In genomic region chr3:42772670-42773408, GRCh38 we compare ENCODE assay signal across 8 cellular contexts. TPM values are rescaled to one million over a fixed set of nuclear protein-coding genes. Genes with fewer than 3 reads are reported as not detected.
DNase-seq lines count a peak whose midpoint lies in the region; TF ChIP-seq lines count a peak whose summit lies in the region.

Gene CCDC13 (minus strand): TSS chr3:42773253. CDS start chr3:42758345, 14,908 bp downstream.

- H3K9me3 ChIP-seq in HAP-1 (no peaks in the 10 kb centered on the region; the same call in 1 of the 2 replicates), adrenal gland (replicated peaks in 1 of 3) (no peaks in the 10 kb centered on the region), right atrium auricular region (no peaks in the 10 kb centered on the region)

- H3K4me3 ChIP-seq in HAP-1 (peak within 1 kb of the TSS; percentile 28), adrenal gland (peak within 1 kb of the TSS in 2 of 4 donors; percentile 27 to 58), right atrium auricular region (peak within 1 kb of the TSS; percentile 34 to 54)

- peaks cover 9% of the 10 kb centered on the region for H3K27me3 Mint-ChIP-seq in progenitor cell of endocrine pancreas

- H3K4me1 ChIP-seq in HAP-1 (peaks cover 3% of the 10 kb centered on the region), adrenal gland (replicated peaks in 1 of 2) (peaks cover 0 to 13% of the 10 kb centered on the region in 2 donors), right atrium auricular region (peaks cover 0 to 13% of the 10 kb centered on the region in 2 donors)

- no peak for TF ChIP-seq POLR2A in adrenal gland (IDR thresholded peaks at IDR 0.05)

- WGBS in adrenal gland, 4 donors: 1 to 5% (median 4%) methylated on average over 32 to 62 of the region's 63 CpGs

- H3K36me3 Mint-ChIP-seq in progenitor cell of endocrine pancreas (ENCODE audit: insufficient read depth): peaks cover 5% of the 10 kb centered on the region

- DNase-seq in GM03348 (ENCODE audit: low spot score) (peak; percentile 92), HAP-1 (ENCODE audit: low spot score in 2 of 2) (peak; percentile 80 to 94), NAMALWA (ENCODE audit: low spot score) (peak; percentile 84), T follicular helper cell (ENCODE audit: low read depth) (peak; percentile 72), adrenal gland (peak; percentile 91 to 98 (median 94)), right atrium auricular region (ENCODE audit: low spot score) (peak; percentile 97), progenitor cell of endocrine pancreas (ENCODE audit: low spot score, unreplicated experiment) (peak; percentile 77), ureter (ENCODE audit: low spot score) (peak; percentile 95)

- peaks cover 7% of the 10 kb centered on the region for H3K9me3 Mint-ChIP-seq in progenitor cell of endocrine pancreas (ENCODE audit: low read depth)

- peak within 1 kb of the TSS; percentile 91 for H3K27ac Mint-ChIP-seq in progenitor cell of endocrine pancreas

- intact Hi-C loops in adrenal gland (cut with DNase I): no loop called here

- H3K4me1 Mint-ChIP-seq in progenitor cell of endocrine pancreas (ENCODE audit: low read depth): peaks cover 4% of the 10 kb centered on the region

- H3K27ac ChIP-seq in adrenal gland: peak within 1 kb of the TSS in 2 of 5 donors; percentile 77 to 88
- peak within 1 kb of the TSS; percentile 49 to 63 for H3K27ac ChIP-seq in right atrium auricular region

- TF ChIP-seq CTCF in adrenal gland (IDR thresholded peaks at IDR 0.05) (no peak), right atrium auricular region (IDR thresholded peaks at IDR 0.05) (peak in 1 of 2 donors; percentile 8), progenitor cell of endocrine pancreas (IDR thresholded peaks at IDR 0.05; ENCODE audit: unreplicated experiment) (no peak)

- no peaks in the 10 kb centered on the region for H3K36me3 ChIP-seq in HAP-1 (replicated peaks)
- no peaks in the 10 kb centered on the region for H3K36me3 ChIP-seq in adrenal gland (replicated peaks in 1 of 2)
- H3K36me3 ChIP-seq in right atrium auricular region: no peaks in the 10 kb centered on the region

- H3K4me3 Mint-ChIP-seq in progenitor cell of endocrine pancreas (ENCODE audit: low read depth): peak within 1 kb of the TSS; percentile 84

- in situ Hi-C loops in HAP-1 (cut with MboI; ENCODE audit: low sequenced_read_pairs): no loop called here

- H3K27me3 ChIP-seq in HAP-1 (ENCODE audit: low read depth): peaks cover 7% of the 10 kb centered on the region
- no peaks in the 10 kb centered on the region for H3K27me3 ChIP-seq in adrenal gland
- H3K27me3 ChIP-seq in right atrium auricular region: no peaks in the 10 kb centered on the region

RNA-seq across cellular contexts. Expression of gene CCDC13, which starts in this region (rescaled TPM):
- total RNA-seq in adrenal gland (1 to 10 TPM in 2 of 8 donors, under 1 TPM in 4, not detected in 2; 0.35 to 1.3 (median 0.68) TPM), right atrium auricular region (under 1 TPM in 1 of 2 donors, not detected in 1; 0.35 TPM), progenitor cell of endocrine pancreas (2.3 and 2.5 TPM in 2 replicates), ureter (1.2 TPM)
- polyA plus RNA-seq in adrenal gland: 1 to 10 TPM in 2 of 3 donors, under 1 TPM in 1; 0.88 to 2.1 (median 1.5) TPM

Comparison
In these comparisons a context has a peak if more than half of its experiments do, and no peak if none do; other contexts are left out.
1. Peak in DNase-seq, H3K4me3 ChIP-seq and H3K27ac ChIP-seq in right atrium auricular region; RNA of the gene not detected or under 1 TPM.